ENCODE assay signal across 8 cellular contexts in genomic region chr21:14545906-14546480, GRCh38. TPM values are rescaled to one million over a fixed set of nuclear protein-coding genes. Genes with fewer than 3 reads are reported as not detected.
DNase-seq lines count a peak whose midpoint lies in the region; ATAC-seq and TF ChIP-seq lines count a peak whose summit lies in the region.

SAMSN1 (minus strand) TSS chr21:14546315; CDS start chr21:14546261, 54 bp downstream.

- H2AFZ ChIP-seq in OCI-LY3 (ENCODE audit: low read depth, low read length), result no peak within 1 kb of the TSS

- H3K36me3 ChIP-seq in OCI-LY3 (replicated peaks; ENCODE audit: low read depth, low read length) (peaks cover 4% of the 10 kb centered on the region), mesodermal cell (ENCODE audit: control insufficient read depth, insufficient read depth, low read length) (no peaks in the 10 kb centered on the region), tibial nerve (no peaks in the 10 kb centered on the region)

- H3K79me2 ChIP-seq in OCI-LY3 (ENCODE audit: low read length), result peaks cover 47% of the 10 kb centered on the region

- H3K4me3 ChIP-seq in OCI-LY3 (ENCODE audit: low read length) (peak within 1 kb of the TSS; percentile 80), mesodermal cell (ENCODE audit: extremely low read depth, insufficient read depth, low read length, poor library complexity, severe bottlenecking) (peak within 1 kb of the TSS; percentile 6), tibial nerve (peak within 1 kb of the TSS in 3 of 4 donors; percentile 1 to 31 (median 18))

- H3K27ac ChIP-seq in OCI-LY3 (ENCODE audit: low read length) (peak within 1 kb of the TSS; percentile 86), mesodermal cell (ENCODE audit: low read depth, low read length, severe bottlenecking) (no peak within 1 kb of the TSS), tibial nerve (peak within 1 kb of the TSS in 2 of 4 donors; percentile 33 to 61)

- ATAC-seq in GM18499 (IDR thresholded peaks at IDR 0.05; ENCODE audit: insufficient read depth, unreplicated experiment) (peak; percentile 76), HG02678 (IDR thresholded peaks at IDR 0.05; ENCODE audit: unreplicated experiment) (peak; percentile 88), SK-N-SH treated with all-trans-retinoic acid at 6 μM for 48 hours (no peak)

- peak; percentile 47 for DNase-seq in activated gamma-delta T cell treated with anti-CD3 and anti-CD28 coated beads, Interleukin-2, amount 50 U/mL, for 16 hours (ENCODE audit: low read depth)
- DNase-seq in tibial nerve (ENCODE audit: low spot score in 2 of 2), result peak in 1 of 2 donors; percentile 26
- no peak for DNase-seq in NCI-H69 (lab: John Stamatoyannopoulos, UW)

- H3K9ac ChIP-seq in OCI-LY3 (ENCODE audit: low read length), result peak within 1 kb of the TSS; percentile 78

- H3K4me1 ChIP-seq in OCI-LY3 (ENCODE audit: low read length) (peaks cover 54% of the 10 kb centered on the region), mesodermal cell (ENCODE audit: control insufficient read depth, insufficient read depth, low read length, poor library complexity, severe bottlenecking) (peaks cover 3% of the 10 kb centered on the region), tibial nerve (no peaks in the 10 kb centered on the region)

- TF ChIP-seq EP300 in tibial nerve (IDR thresholded peaks at IDR 0.05), result peak in 1 of 2 donors; percentile 84

- H3K27me3 ChIP-seq in OCI-LY3 (ENCODE audit: low read depth, low read length) (no peaks in the 10 kb centered on the region), tibial nerve (no peaks in the 10 kb centered on the region)

- H3K4me2 ChIP-seq in OCI-LY3 (ENCODE audit: low read length), result peak within 1 kb of the TSS; percentile 66

- H3K9me3 ChIP-seq in OCI-LY3 (ENCODE audit: insufficient read depth, low read length), result no peaks in the 10 kb centered on the region
- no peaks in the 10 kb centered on the region for H3K9me3 ChIP-seq in mesodermal cell (ENCODE audit: control insufficient read depth, low read length)
- H3K9me3 ChIP-seq in tibial nerve, result no peaks in the 10 kb centered on the region

- TF ChIP-seq POLR2A in tibial nerve (IDR thresholded peaks at IDR 0.05), result peak in 1 of 2 donors; percentile 36

- WGBS in mesodermal cell (ENCODE audit: insufficient coverage in 2 of 2), 2 experiments, result no CpG with 5 or more reads among the region's 1 CpG
- WGBS in tibial nerve, 2 donors, result 77 to 82% methylated on average over 1 of the region's 1 CpG

- TF ChIP-seq CTCF in OCI-LY3 (IDR thresholded peaks at IDR 0.05; ENCODE audit: low read depth, low read length), result no peak
- TF ChIP-seq CTCF in tibial nerve (IDR thresholded peaks at IDR 0.05), result no peak

- H4K20me1 ChIP-seq in OCI-LY3 (ENCODE audit: insufficient read depth, low read length), result peaks cover 8% of the 10 kb centered on the region; the same call in 1 of the 2 replicates

TF ChIP-seq in SK-N-SH treated with all-trans-retinoic acid at 6 μM for 48 hours, 23 proteins besides CTCF, POLR2A, EP300 and RAD21:
- TF ChIP-seq PATZ1 (CRISPR knock-in tag; IDR thresholded peaks at IDR 0.05; ENCODE audit: borderline replicate concordance) (no peak), BACH2 (CRISPR knock-in tag; IDR thresholded peaks at IDR 0.05; ENCODE audit: borderline replicate concordance) (no peak), CSDC2 (CRISPR knock-in tag; IDR thresholded peaks at IDR 0.05) (no peak), CREB5 (CRISPR knock-in tag; IDR thresholded peaks at IDR 0.05; ENCODE audit: low read depth) (no peak), ZFP3 (CRISPR knock-in tag; IDR thresholded peaks at IDR 0.05) (no peak)

RNA-seq across cellular contexts. Expression of gene SAMSN1, which starts in this region (rescaled TPM):
- 24.9 TPM for polyA plus RNA-seq in mesodermal cell (2013, experiment 1 of 2)
- polyA plus RNA-seq in mesodermal cell (2013, experiment 2 of 2), result 24.8 TPM
- total RNA-seq in tibial nerve, result 10 to 100 TPM in 2 of 4 donors, 1 to 10 TPM in 2; 2.9 to 13.5 (median 7.6) TPM

Comparison
In these comparisons a context has a peak if more than half of its experiments do, and no peak if none do; other contexts are left out.
1. H3K4me3 ChIP-seq: peak in every context shown above with its lines; median percentile 80 in OCI-LY3; 18 in tibial nerve; 6 in mesodermal cell.